In genomic region chr3:175338775-175339535, GRCh38 we compare ENCODE assay signal across 10 cellular contexts.
DNase-seq lines count a peak whose midpoint lies in the region; ATAC-seq and TF ChIP-seq lines count a peak whose summit lies in the region.
"Had no signal": no experiment of that assay in that cellular context is flagged by ENCODE, and none has a peak within 500 bp of the region (broad histone marks: within the 10 kb centered on the region; RNA-seq: fewer than 3 reads in every experiment).

No MANE protein-coding gene starts in this region.

- no peaks in the 10 kb centered on the region for H4K20me1 ChIP-seq in osteoblast (ENCODE audit: insufficient read depth, low read length)

- H3K4me2 ChIP-seq in osteoblast (ENCODE audit: insufficient read depth, low read length) = peak overlapping the region; percentile 45

- no peaks in the 10 kb centered on the region for H3K9me3 Mint-ChIP-seq in endodermal cell
- H3K9me3 Mint-ChIP-seq in activated T-cell treated with anti-CD3 and anti-CD28 coated beads, Interleukin-2, amount 50 U/mL, for 24 hours = peaks cover 2% of the 10 kb centered on the region

- H3K4me3 ChIP-seq in endodermal cell (ENCODE audit: low read length) = no peak overlapping the region
- no peak overlapping the region for H3K4me3 ChIP-seq in osteoblast (ENCODE audit: insufficient read depth, low read length)

- no peaks in the 10 kb centered on the region for H3K27me3 ChIP-seq in endodermal cell (ENCODE audit: control insufficient read depth, insufficient read depth, low read length, poor library complexity, severe bottlenecking)
- no peaks in the 10 kb centered on the region for H3K27me3 ChIP-seq in osteoblast (ENCODE audit: insufficient read depth, low read length)

- H3K4me1 ChIP-seq in endodermal cell (ENCODE audit: control insufficient read depth, insufficient read depth, low read length) (no peaks in the 10 kb centered on the region), osteoblast (ENCODE audit: insufficient read depth, low read length) (peaks cover 18% of the 10 kb centered on the region)

- H3K36me3 Mint-ChIP-seq in endodermal cell (ENCODE audit: low read depth) = no peaks in the 10 kb centered on the region
- H3K36me3 Mint-ChIP-seq in activated T-cell treated with anti-CD3 and anti-CD28 coated beads, Interleukin-2, amount 50 U/mL, for 24 hours (ENCODE audit: low read depth) = no peaks in the 10 kb centered on the region

- no peaks in the 10 kb centered on the region for H3K27me3 Mint-ChIP-seq in endodermal cell (ENCODE audit: insufficient read depth)
- H3K27me3 Mint-ChIP-seq in activated T-cell treated with anti-CD3 and anti-CD28 coated beads, Interleukin-2, amount 50 U/mL, for 24 hours = no peaks in the 10 kb centered on the region

- no peak overlapping the region for H3K27ac Mint-ChIP-seq in endodermal cell
- H3K27ac Mint-ChIP-seq in activated T-cell treated with anti-CD3 and anti-CD28 coated beads, Interleukin-2, amount 50 U/mL, for 24 hours = no peak overlapping the region

- no peaks in the 10 kb centered on the region for H3K79me2 ChIP-seq in osteoblast (ENCODE audit: insufficient read depth, low read length)

- DNase-seq in Daoy (ENCODE audit: low read depth) (peak; percentile 68), NCI-H1436 (lab: John Stamatoyannopoulos, UW) (peak; percentile 75), endodermal cell (peak; percentile 41), osteoblast (ENCODE audit: insufficient read length, low spot score, missing footprints) (peak; percentile 65), SK-N-DZ (ENCODE audit: low spot score) (no peak)
- no peak for DNase-seq in activated T-cell treated with anti-CD3 and anti-CD28 coated beads, Interleukin-2, amount 50 U/mL, for 24 hours
- no peak for DNase-seq in stimulated activated CD4-positive, alpha-beta T cell treated with anti-CD3 and anti-CD28 coated beads, Interleukin-12 subunit alpha, Interleukin-12 subunit beta, amount 100 ng/mL, for 4 hours
- DNase-seq: stimulated activated CD4-positive, alpha-beta T cell treated with anti-CD3 and anti-CD28 coated beads, Interleukin-2, amount 100 ng/mL, for 24 hours; T1000 had no signal

- ATAC-seq in GM21737 (IDR thresholded peaks at IDR 0.05; ENCODE audit: unreplicated experiment) = no peak

- no peak overlapping the region for H3K27ac ChIP-seq in endodermal cell (ENCODE audit: low read depth, low read length)
- H3K27ac ChIP-seq in osteoblast (ENCODE audit: low read depth, low read length) = no peak overlapping the region

- H3K9me3 ChIP-seq in endodermal cell (ENCODE audit: control insufficient read depth, low read length) (no peaks in the 10 kb centered on the region), osteoblast (ENCODE audit: low read depth, low read length) (no peaks in the 10 kb centered on the region)

- H3K9ac ChIP-seq in endodermal cell (ENCODE audit: extremely low read depth, low read length, poor library complexity, severe bottlenecking) = no peak overlapping the region

- no peaks in the 10 kb centered on the region for H3K36me3 ChIP-seq in endodermal cell (ENCODE audit: control insufficient read depth, insufficient read depth, low read length)
- no peaks in the 10 kb centered on the region for H3K36me3 ChIP-seq in osteoblast (ENCODE audit: insufficient read depth, low read length)

- 87% methylated on average over 5 to 7 of the region's 7 CpGs for WGBS in endodermal cell (ENCODE audit: insufficient coverage in 1 of 2, insufficient read length in 1 of 2), 2 experiments

- TF ChIP-seq CTCF in endodermal cell (conservative IDR thresholded peaks at IDR 0.05) (no peak), osteoblast (IDR thresholded peaks at IDR 0.05; ENCODE audit: extremely low read depth, low read depth, low read length) (no peak)

- H2AFZ ChIP-seq in osteoblast (ENCODE audit: low read length) = no peak overlapping the region

- no peaks in the 10 kb centered on the region for H3K4me1 Mint-ChIP-seq in endodermal cell
- H3K4me1 Mint-ChIP-seq in activated T-cell treated with anti-CD3 and anti-CD28 coated beads, Interleukin-2, amount 50 U/mL, for 24 hours (ENCODE audit: low read depth) = no peaks in the 10 kb centered on the region

- no peak overlapping the region for H3K4me3 Mint-ChIP-seq in endodermal cell
- no peak overlapping the region for H3K4me3 Mint-ChIP-seq in activated T-cell treated with anti-CD3 and anti-CD28 coated beads, Interleukin-2, amount 50 U/mL, for 24 hours

Comparison
In these comparisons a context has a peak if more than half of its experiments do, and no peak if none do; other contexts are left out.
1. DNase-seq: peak in Daoy (single experiment), NCI-H1436 (single experiment), endodermal cell (single experiment) and osteoblast (single experiment); none in activated T-cell treated with anti-CD3 and anti-CD28 coated beads, Interleukin-2, amount 50 U/mL, for 24 hours (single experiment), SK-N-DZ (single experiment) and stimulated activated CD4-positive, alpha-beta T cell treated with anti-CD3 and anti-CD28 coated beads, Interleukin-12 subunit alpha, Interleukin-12 subunit beta, amount 100 ng/mL, for 4 hours (single experiment).